Comparison of ENCODE assay signal across 20 cellular contexts in the genomic region with DNA sequence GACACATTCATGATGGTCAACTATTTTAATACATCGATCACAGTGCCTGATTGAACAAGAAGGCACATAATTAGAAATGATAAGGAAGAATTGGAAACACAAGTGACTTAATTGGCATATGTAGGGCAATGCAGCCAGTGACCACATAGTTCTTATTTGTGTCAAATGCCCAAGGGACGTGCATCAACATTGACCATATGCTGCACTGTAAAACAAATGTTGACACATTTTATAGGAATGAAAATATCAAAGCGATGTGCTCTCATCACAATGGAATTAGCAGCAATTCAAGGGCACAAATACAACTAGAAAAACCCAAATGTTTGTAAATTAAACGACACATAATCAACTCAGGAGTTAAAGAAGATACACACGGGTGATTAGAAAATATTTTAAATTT.
"Had no signal": no experiment of that assay in that cellular context is flagged by ENCODE, and none has a peak within 500 bp of the region (broad histone marks: within the 10 kb centered on the region; RNA-seq: fewer than 3 reads in every experiment).

No MANE protein-coding gene starts in this region.

- H3K27ac ChIP-seq: coronary artery, dorsolateral prefrontal cortex, esophagus muscularis mucosa, foreskin keratinocyte, gastroesophageal sphincter, heart right ventricle, left lung, lower lobe of right lung had no signal

- H3K9me3 ChIP-seq: gastroesophageal sphincter, left lung, lower lobe of right lung, mucosa of descending colon had no signal

- H3K27me3 ChIP-seq: esophagus muscularis mucosa, foreskin keratinocyte, gastroesophageal sphincter, heart right ventricle, left lung had no signal

- DNase-seq: dermis blood vessel endothelial cell; dorsolateral prefrontal cortex; effector CD4-positive, alpha-beta T cell; effector memory CD4-positive, alpha-beta T cell; foreskin keratinocyte; glutamatergic neuron; head of caudate nucleus; heart right ventricle; hippocampal formation; left cardiac atrium; left lung; left ventricle myocardium superior; lower lobe of right lung; mesenchymal stem cell; mucosa of descending colon; naive B cell; naive thymus-derived CD8-positive, alpha-beta T cell had no signal

- H3K36me3 ChIP-seq: esophagus muscularis mucosa, gastroesophageal sphincter, heart right ventricle, left lung, lower lobe of right lung had no signal

- H3K4me1 ChIP-seq: esophagus muscularis mucosa, foreskin keratinocyte, gastroesophageal sphincter, heart right ventricle, left lung, lower lobe of right lung had no signal

- H3K4me3 ChIP-seq: coronary artery, dorsolateral prefrontal cortex, esophagus muscularis mucosa, gastroesophageal sphincter, heart right ventricle, left lung, lower lobe of right lung, mucosa of descending colon had no signal
